In genomic region chr14:21084396-21084795, GRCh38 we compare ENCODE assay signal across 28 cellular contexts. TPM values are rescaled to one million over a fixed set of nuclear protein-coding genes. Genes with fewer than 3 reads are reported as not detected.
DNase-seq lines count a peak whose midpoint lies in the region; ATAC-seq, FAIRE-seq and TF ChIP-seq lines count a peak whose summit lies in the region.
"Had no signal": no experiment of that assay in that cellular context is flagged by ENCODE, and none has a peak within 500 bp of the region (broad histone marks: within the 10 kb centered on the region; RNA-seq: fewer than 3 reads in every experiment).

No MANE protein-coding gene starts in this region.

- POLR2A ChIA-PET in A673 (lab: Charles Lee; ENCODE audit: low non-redundant PET) = no interaction called here

- peaks cover 57% of the 10 kb centered on the region for H4K20me1 ChIP-seq in astrocyte (ENCODE audit: insufficient read depth, low read length)

- FAIRE-seq in astrocyte (lab: Jason Lieb, UNC) = no peak
- no peak for FAIRE-seq in small intestine (lab: Jason Lieb, UNC)

- no peak overlapping the region for H2AFZ ChIP-seq in astrocyte (ENCODE audit: low read depth, low read length)

- H3K4me1 ChIP-seq in astrocyte (ENCODE audit: insufficient read depth, low read length) (peaks cover 28% of the 10 kb centered on the region), small intestine (ENCODE audit: control insufficient read depth in 2 of 2, insufficient read depth in 1 of 2, low read depth in 1 of 2, low read length in 1 of 2) (peaks cover 0 to 3% of the 10 kb centered on the region in 2 donors), breast epithelium (no peaks in the 10 kb centered on the region), A673 (ENCODE audit: insufficient read depth, low read length, poor library complexity, severe bottlenecking) (no peaks in the 10 kb centered on the region)

- H3K4me3 Mint-ChIP-seq in astrocyte (ENCODE audit: unreplicated experiment) (peak overlapping the region; percentile 2), naive B cell (no peak overlapping the region)
- H3K4me3 Mint-ChIP-seq in stimulated activated effector memory CD8-positive, alpha-beta T cell treated with anti-CD3 and anti-CD28 coated beads, Interleukin-12 subunit alpha, Interleukin-12 subunit beta, amount 100 ng/mL, for 72 hours = no peak overlapping the region
- no peak overlapping the region for H3K4me3 Mint-ChIP-seq in stimulated activated memory B cell treated with anti-CD40 and anti-IgM and Interleukin-4, amounts not matched to agents 10 μg/mL and 1 μg/mL and 100 μg/mL, for 72 hours
- H3K4me3 Mint-ChIP-seq: activated B cell treated with CpG ODN at 0.5 μM for 24 hours; activated naive CD8-positive, alpha-beta T cell; CD4-positive, alpha-beta T cell had no signal

- H3K36me3 ChIP-seq in astrocyte (ENCODE audit: insufficient read depth, low read length) (peaks cover 49% of the 10 kb centered on the region), small intestine (ENCODE audit: control insufficient read depth in 2 of 2, insufficient read depth in 2 of 2, low read length in 2 of 2) (peaks cover 4 to 10% of the 10 kb centered on the region in 2 donors), breast epithelium (peaks cover 7% of the 10 kb centered on the region), A673 (ENCODE audit: insufficient read depth, low read length, poor library complexity, severe bottlenecking) (peaks cover 90% of the 10 kb centered on the region)

- H3K27ac ChIP-seq in astrocyte (ENCODE audit: low read depth, low read length) (no peak overlapping the region), small intestine (ENCODE audit: low read depth in 1 of 2, low read length in 1 of 2) (no peak overlapping the region), breast epithelium (no peak overlapping the region), A673 (ENCODE audit: low read depth, low read length, poor library complexity, severe bottlenecking) (no peak overlapping the region)
- H3K27ac ChIP-seq: SK-N-MC, tibial artery had no signal

- CTCF ChIA-PET in A673 (lab: Charles Lee) = interaction anchor here (0.9 kb wide), 1 partner anchor 16 kb away, joined by 5 read pairs; no protein-coding TSS in a partner anchor

- DNase-seq in GM13976 (ENCODE audit: low spot score) = peak; percentile 17
- DNase-seq in astrocyte (ENCODE audit: low read depth) = no peak
- no peak for DNase-seq in naive B cell
- DNase-seq in stimulated activated effector memory CD8-positive, alpha-beta T cell treated with anti-CD3 and anti-CD28 coated beads, Interleukin-12 subunit alpha, Interleukin-12 subunit beta, amount 100 ng/mL, for 72 hours (ENCODE audit: low spot score in 2 of 2) = no peak
- DNase-seq in small intestine = no peak
- DNase-seq in breast epithelium (ENCODE audit: low spot score in 2 of 2) = no peak
- no peak for DNase-seq in A673 (ENCODE audit: low spot score)
- DNase-seq: activated B cell treated with CpG ODN at 0.5 μM for 24 hours; CD4-positive, alpha-beta T cell; DMS153; effector memory CD4-positive, alpha-beta T cell; foreskin melanocyte; HCEC 1CT; hippocampal formation; NCI-H1105; NCI-H2029; NCI-H748 treated with DMSO at 0.1 percent for 48 hours; nucleus accumbens; RPMI8226; stimulated activated CD4-positive, alpha-beta T cell treated with anti-CD3 and anti-CD28 coated beads, Interleukin-2, amount 100 ng/mL, for 48 hours; stimulated activated naive CD4-positive, alpha-beta T cell; T-helper 9 cell; tibial artery had no signal

- TF ChIP-seq POLR2A in breast epithelium (IDR thresholded peaks at IDR 0.05) = no peak

- no peak overlapping the region for H3K27ac Mint-ChIP-seq in astrocyte (ENCODE audit: unreplicated experiment)
- H3K27ac Mint-ChIP-seq in naive B cell = peak overlapping the region in 4 of 6 donors; percentile 18 to 92 (median 74)
- H3K27ac Mint-ChIP-seq in stimulated activated effector memory CD8-positive, alpha-beta T cell treated with anti-CD3 and anti-CD28 coated beads, Interleukin-12 subunit alpha, Interleukin-12 subunit beta, amount 100 ng/mL, for 72 hours = peak overlapping the region; percentile 6
- H3K27ac Mint-ChIP-seq in stimulated activated memory B cell treated with anti-CD40 and anti-IgM and Interleukin-4, amounts not matched to agents 10 μg/mL and 1 μg/mL and 100 μg/mL, for 72 hours = no peak overlapping the region
- H3K27ac Mint-ChIP-seq: activated B cell treated with CpG ODN at 0.5 μM for 24 hours; activated naive CD8-positive, alpha-beta T cell; CD4-positive, alpha-beta T cell had no signal

- no peak for ATAC-seq in naive B cell (ENCODE audit: low read depth in 2 of 2)
- ATAC-seq in stimulated activated effector memory CD8-positive, alpha-beta T cell treated with anti-CD3 and anti-CD28 coated beads, Interleukin-12 subunit alpha, Interleukin-12 subunit beta, amount 100 ng/mL, for 72 hours = no peak
- no peak for ATAC-seq in stimulated activated memory B cell treated with anti-CD40 and anti-IgM and Interleukin-4, amounts not matched to agents 10 μg/mL and 1 μg/mL and 100 μg/mL, for 72 hours

- H3K27me3 Mint-ChIP-seq in astrocyte (ENCODE audit: low read depth, unreplicated experiment) (no peaks in the 10 kb centered on the region), naive B cell (peaks cover 0 to 8% (median 6%) of the 10 kb centered on the region in 3 donors)
- H3K27me3 Mint-ChIP-seq in stimulated activated memory B cell treated with anti-CD40 and anti-IgM and Interleukin-4, amounts not matched to agents 10 μg/mL and 1 μg/mL and 100 μg/mL, for 72 hours = peaks cover 16% of the 10 kb centered on the region
- H3K27me3 Mint-ChIP-seq: activated naive CD8-positive, alpha-beta T cell had no signal

- H3K9me3 Mint-ChIP-seq in astrocyte (ENCODE audit: unreplicated experiment) (no peaks in the 10 kb centered on the region), naive B cell (no peaks in the 10 kb centered on the region)
- no peaks in the 10 kb centered on the region for H3K9me3 Mint-ChIP-seq in stimulated activated effector memory CD8-positive, alpha-beta T cell treated with anti-CD3 and anti-CD28 coated beads, Interleukin-12 subunit alpha, Interleukin-12 subunit beta, amount 100 ng/mL, for 72 hours
- H3K9me3 Mint-ChIP-seq in stimulated activated memory B cell treated with anti-CD40 and anti-IgM and Interleukin-4, amounts not matched to agents 10 μg/mL and 1 μg/mL and 100 μg/mL, for 72 hours = no peaks in the 10 kb centered on the region
- H3K9me3 Mint-ChIP-seq: activated B cell treated with CpG ODN at 0.5 μM for 24 hours; CD4-positive, alpha-beta T cell had no signal

- no peaks in the 10 kb centered on the region for H3K79me2 ChIP-seq in astrocyte (ENCODE audit: insufficient read depth, low read length)

- H3K27me3 ChIP-seq in astrocyte (ENCODE audit: insufficient read depth, low read length) = no peaks in the 10 kb centered on the region
- no peaks in the 10 kb centered on the region for H3K27me3 ChIP-seq in small intestine (ENCODE audit: control insufficient read depth in 2 of 2, insufficient read depth in 2 of 2, low read length in 2 of 2)
- no peaks in the 10 kb centered on the region for H3K27me3 ChIP-seq in breast epithelium
- H3K27me3 ChIP-seq in A673 (replicated peaks; ENCODE audit: insufficient read depth, low read depth, low read length, poor library complexity) = no peaks in the 10 kb centered on the region
- H3K27me3 ChIP-seq: esophagus muscularis mucosa, tibial artery had no signal

- H3K36me3 Mint-ChIP-seq in astrocyte (ENCODE audit: low read depth, unreplicated experiment) (peaks cover 45% of the 10 kb centered on the region), naive B cell (no peaks in the 10 kb centered on the region)
- no peaks in the 10 kb centered on the region for H3K36me3 Mint-ChIP-seq in stimulated activated effector memory CD8-positive, alpha-beta T cell treated with anti-CD3 and anti-CD28 coated beads, Interleukin-12 subunit alpha, Interleukin-12 subunit beta, amount 100 ng/mL, for 72 hours
- no peaks in the 10 kb centered on the region for H3K36me3 Mint-ChIP-seq in stimulated activated memory B cell treated with anti-CD40 and anti-IgM and Interleukin-4, amounts not matched to agents 10 μg/mL and 1 μg/mL and 100 μg/mL, for 72 hours
- H3K36me3 Mint-ChIP-seq: activated naive CD8-positive, alpha-beta T cell had no signal

- no peak overlapping the region for H3K4me2 ChIP-seq in astrocyte (ENCODE audit: low read length)

- peak overlapping the region; percentile 11 for H3K9ac ChIP-seq in astrocyte (ENCODE audit: low read length)

- in situ Hi-C loops in GM13976 (cut with MboI; ENCODE audit: low sequenced_read_pairs, unreplicated experiment) = no loop called here

- no TSS peak for BruUV-seq in A673 (replicated peaks; lab: Mats Ljungman, UMichigan)

- no peaks in the 10 kb centered on the region for H3K9me3 ChIP-seq in astrocyte (ENCODE audit: insufficient read depth, low read depth, low read length)
- no peaks in the 10 kb centered on the region for H3K9me3 ChIP-seq in small intestine (ENCODE audit: control insufficient read depth, low read depth)
- H3K9me3 ChIP-seq in breast epithelium = no peaks in the 10 kb centered on the region
- H3K9me3 ChIP-seq in A673 (ENCODE audit: low read depth, low read length, poor library complexity, severe bottlenecking) = no peaks in the 10 kb centered on the region
- H3K9me3 ChIP-seq: esophagus muscularis mucosa, tibial artery had no signal

- H3K4me3 ChIP-seq in astrocyte (ENCODE audit: insufficient read depth, low read depth, low read length) (no peak overlapping the region), small intestine (ENCODE audit: low read depth in 1 of 2, low read length in 2 of 2) (no peak overlapping the region), breast epithelium (no peak overlapping the region), A673 (ENCODE audit: low read depth, low read length, poor library complexity, severe bottlenecking) (no peak overlapping the region)
- H3K4me3 ChIP-seq: esophagus muscularis mucosa, SK-N-MC, tibial artery had no signal

- WGBS in small intestine, 3 donors = 68 to 80% (median 73%) methylated on average over 2 of the region's 2 CpGs

- H3K4me1 Mint-ChIP-seq in astrocyte (ENCODE audit: low read depth, unreplicated experiment) (peaks cover 31% of the 10 kb centered on the region), naive B cell (peaks cover 16 to 22% (median 17%) of the 10 kb centered on the region in 3 donors)
- H3K4me1 Mint-ChIP-seq in stimulated activated effector memory CD8-positive, alpha-beta T cell treated with anti-CD3 and anti-CD28 coated beads, Interleukin-12 subunit alpha, Interleukin-12 subunit beta, amount 100 ng/mL, for 72 hours = peaks cover 25% of the 10 kb centered on the region
- H3K4me1 Mint-ChIP-seq in stimulated activated memory B cell treated with anti-CD40 and anti-IgM and Interleukin-4, amounts not matched to agents 10 μg/mL and 1 μg/mL and 100 μg/mL, for 72 hours = peaks cover 14% of the 10 kb centered on the region

- intact Hi-C loops in breast epithelium (cut with DNase I; ENCODE audit: low total_unique reads) = no loop called here
- intact Hi-C loops in A673 (cut with micrococcal nuclease; ENCODE audit: unreplicated experiment) = no loop called here

- TF ChIP-seq CTCF in GM13976 (IDR thresholded peaks at IDR 0.05; ENCODE audit: borderline replicate concordance, control extremely low read depth, extremely low read depth, insufficient read depth, missing control alignments) (no peak), astrocyte (IDR thresholded peaks at IDR 0.05; ENCODE audit: insufficient read depth, low read depth, low read length) (no peak), breast epithelium (IDR thresholded peaks at IDR 0.05) (no peak), A673 (conservative IDR thresholded peaks at IDR 0.05; ENCODE audit: low read depth, low read length) (no peak)

RNA-seq across cellular contexts. Expression of gene ZNF219, which starts 14.1 kb away (rescaled TPM):
- total RNA-seq in astrocyte (24.2 and 31.9 TPM in 2 replicates), breast epithelium (10 to 100 TPM; 32.4 to 62.2 (median 32.8) TPM), A673 (2021) (78.0 and 84.6 TPM in 2 replicates)
- polyA plus RNA-seq in naive B cell (ENCODE audit: low read depth in 6 of 6) (1 to 10 TPM in 1 of 6 donors, under 1 TPM in 3, not detected in 2; 0.13 to 1.1 (median 0.56) TPM), small intestine (10 to 100 TPM; 56.0 to 69.8 (median 63.2) TPM)

RNA-seq across cellular contexts. Expression of gene ARHGEF40, which starts 14.3 kb away (rescaled TPM):
- total RNA-seq in astrocyte (99.9 and 129 TPM in 2 replicates), breast epithelium (10 to 100 TPM; 33.7 to 51.4 (median 40.6) TPM), A673 (2021) (89.6 and 94.1 TPM in 2 replicates)
- polyA plus RNA-seq in naive B cell (ENCODE audit: low read depth in 6 of 6) (under 1 TPM in 5 of 6 donors, not detected in 1; 0.07 to 0.99 (median 0.27) TPM), small intestine (10 to 100 TPM in 1 of 3 donors, 1 to 10 TPM in 2; 2.2 to 10.8 (median 3.5) TPM)

RNA-seq across cellular contexts. Expression of gene TMEM253, which starts 16.5 kb away (rescaled TPM):
- total RNA-seq in astrocyte (1.4 and 2.2 TPM in 2 replicates), breast epithelium (1 to 10 TPM in 1 of 3 donors, under 1 TPM in 2; 0.44 to 1.3 (median 0.98) TPM), A673 (2021) (0.48 and 0.49 TPM in 2 replicates)
- polyA plus RNA-seq in naive B cell (ENCODE audit: low read depth in 6 of 6) (not detected), small intestine (100 to 1,000 TPM in 2 of 3 donors, 10 to 100 TPM in 1; 57.9 to 245 (median 133) TPM)
- total RNA-seq: activated B cell treated with CpG ODN at 0.5 μM for 24 hours; CD4-positive, alpha-beta T cell had no signal

RNA-seq across cellular contexts. Expression of gene RNASE8, which starts 26.8 kb away (rescaled TPM):
- not detected in 2 replicates for total RNA-seq in astrocyte
- polyA plus RNA-seq in naive B cell (ENCODE audit: low read depth in 6 of 6) = not detected
- polyA plus RNA-seq in small intestine = not detected
- total RNA-seq in breast epithelium = not detected
- total RNA-seq in A673 (2021) = not detected in 2 replicates
- total RNA-seq: activated B cell treated with CpG ODN at 0.5 μM for 24 hours; CD4-positive, alpha-beta T cell; esophagus muscularis mucosa; liver had no signal
- polyA plus RNA-seq: liver had no signal

RNA-seq across cellular contexts. Expression of gene RNASE7, which starts 42.2 kb away (rescaled TPM):
- total RNA-seq in astrocyte (0.19 TPM in 1 of 2 replicates, not detected in the other), breast epithelium (1 to 10 TPM in 2 of 3 donors, not detected in 1; 1.6 to 3.1 TPM), A673 (2021) (not detected in 2 replicates)
- polyA plus RNA-seq in naive B cell (ENCODE audit: low read depth in 6 of 6) (not detected), small intestine (under 1 TPM in 1 of 3 donors, not detected in 2; 0.04 TPM)
- total RNA-seq: activated B cell treated with CpG ODN at 0.5 μM for 24 hours; CD4-positive, alpha-beta T cell; esophagus muscularis mucosa had no signal

Comparison
In these comparisons a context has a peak if more than half of its experiments do, and no peak if none do; other contexts are left out.
1. H3K27ac Mint-ChIP-seq: peak in naive B cell (4 of 6) and stimulated activated effector memory CD8-positive, alpha-beta T cell treated with anti-CD3 and anti-CD28 coated beads, Interleukin-12 subunit alpha, Interleukin-12 subunit beta, amount 100 ng/mL, for 72 hours (single experiment); none in astrocyte (single experiment) and stimulated activated memory B cell treated with anti-CD40 and anti-IgM and Interleukin-4, amounts not matched to agents 10 μg/mL and 1 μg/mL and 100 μg/mL, for 72 hours (single experiment).